Comparison of ENCODE assay signal across 27 cellular contexts in genomic region chrX:125577479-125577878, GRCh38.
"Had no signal": no experiment of that assay in that cellular context is flagged by ENCODE, and none has a peak within 500 bp of the region (broad histone marks: within the 10 kb centered on the region; RNA-seq: fewer than 3 reads in every experiment).

No MANE protein-coding gene starts in this region.

- H3K4me3 ChIP-seq: colonic mucosa, coronary artery, dorsolateral prefrontal cortex, esophagus muscularis mucosa, gastrocnemius medialis, gastroesophageal sphincter, heart left ventricle, heart right ventricle, hepatocyte had no signal

- H3K79me2 ChIP-seq: hepatocyte had no signal

- H3K4me3 Mint-ChIP-seq: dendritic cell treated with granulocyte-macrophage colony-stimulating factor and Interleukin-4, amounts not matched to agents 40 ng/mL and 50 ng/mL, for 4 days; effector memory CD8-positive, alpha-beta T cell; endodermal cell had no signal

- H3K4me2 ChIP-seq: hepatocyte had no signal

- H3K27me3 ChIP-seq: colonic mucosa, esophagus muscularis mucosa, foreskin keratinocyte, gastrocnemius medialis, gastroesophageal sphincter, heart left ventricle, heart right ventricle, hepatocyte had no signal

- H3K27ac ChIP-seq: colonic mucosa, coronary artery, dorsolateral prefrontal cortex, epithelial cell of prostate, esophagus muscularis mucosa, foreskin keratinocyte, gastrocnemius medialis, gastroesophageal sphincter, heart left ventricle, heart right ventricle, hepatocyte had no signal

- H3K4me1 ChIP-seq: colonic mucosa, esophagus muscularis mucosa, foreskin keratinocyte, gastrocnemius medialis, gastroesophageal sphincter, heart left ventricle, heart right ventricle had no signal

- H3K9me3 Mint-ChIP-seq: effector memory CD8-positive, alpha-beta T cell had no signal

- ATAC-seq: effector memory CD8-positive, alpha-beta T cell; esophagus mucosa; foreskin keratinocyte; gastrocnemius medialis; gastroesophageal sphincter; heart left ventricle; heart right ventricle had no signal

- FAIRE-seq: endometrium, endothelial cell of umbilical vein had no signal

- DNase-seq: colonic mucosa; cortex of kidney; dermis blood vessel endothelial cell; dorsolateral prefrontal cortex; effector CD4-positive, alpha-beta T cell; effector CD8-positive, alpha-beta T cell; effector memory CD4-positive, alpha-beta T cell; effector memory CD8-positive, alpha-beta T cell; endodermal cell; erythroblast; foreskin fibroblast; foreskin keratinocyte; foreskin melanocyte; gastrocnemius medialis; glutamatergic neuron; head of caudate nucleus; heart left ventricle; heart right ventricle had no signal

- H3K27ac Mint-ChIP-seq: dendritic cell treated with granulocyte-macrophage colony-stimulating factor and Interleukin-4, amounts not matched to agents 40 ng/mL and 50 ng/mL, for 4 days; effector memory CD8-positive, alpha-beta T cell; endodermal cell had no signal

- H2AFZ ChIP-seq: hepatocyte had no signal

- H3K4me1 Mint-ChIP-seq: endodermal cell had no signal

- H3K27me3 Mint-ChIP-seq: dendritic cell treated with granulocyte-macrophage colony-stimulating factor and Interleukin-4, amounts not matched to agents 40 ng/mL and 50 ng/mL, for 4 days; effector memory CD8-positive, alpha-beta T cell had no signal

- H3K36me3 ChIP-seq: colonic mucosa, esophagus muscularis mucosa, gastrocnemius medialis, gastroesophageal sphincter, heart left ventricle, heart right ventricle had no signal

- H3K9me3 ChIP-seq: colonic mucosa, esophagus muscularis mucosa, gastrocnemius medialis, gastroesophageal sphincter, heart left ventricle had no signal
